11 cellular contexts compared by ENCODE assay signal in genomic region chr6:490251-491037, GRCh38.
DNase-seq lines count a peak whose midpoint lies in the region; ATAC-seq and TF ChIP-seq lines count a peak whose summit lies in the region.
"Had no signal": no experiment of that assay in that cellular context is flagged by ENCODE, and none has a peak within 500 bp of the region (broad histone marks: within the 10 kb centered on the region; RNA-seq: fewer than 3 reads in every experiment).

No MANE protein-coding gene starts in this region.

- H3K4me1 Mint-ChIP-seq in activated naive CD4-positive, alpha-beta T cell treated with anti-CD3 and anti-CD28 coated beads, Interleukin-2, amount 50 U/mL, for 24 hours: peaks cover 86% of the 10 kb centered on the region
- H3K4me1 Mint-ChIP-seq: CD14-positive monocyte had no signal

- H3K27ac Mint-ChIP-seq in activated naive CD4-positive, alpha-beta T cell treated with anti-CD3 and anti-CD28 coated beads, Interleukin-2, amount 50 U/mL, for 24 hours: peak overlapping the region; percentile 96
- H3K27ac Mint-ChIP-seq: CD14-positive monocyte had no signal

- H3K4me2 ChIP-seq in BLaER1: peak overlapping the region; percentile 84
- H3K4me2 ChIP-seq in PC-9: no peak overlapping the region

- peaks cover 6% of the 10 kb centered on the region for H3K9me3 Mint-ChIP-seq in activated naive CD4-positive, alpha-beta T cell treated with anti-CD3 and anti-CD28 coated beads, Interleukin-2, amount 50 U/mL, for 24 hours
- H3K9me3 Mint-ChIP-seq: CD14-positive monocyte had no signal

- no peak overlapping the region for H2AFZ ChIP-seq in PC-9

- peak overlapping the region; percentile 59 for H3K27ac ChIP-seq in BLaER1
- no peak overlapping the region for H3K27ac ChIP-seq in PC-9
- H3K27ac ChIP-seq: thoracic aorta had no signal

- no peaks in the 10 kb centered on the region for H3K27me3 Mint-ChIP-seq in activated naive CD4-positive, alpha-beta T cell treated with anti-CD3 and anti-CD28 coated beads, Interleukin-2, amount 50 U/mL, for 24 hours

- H3K9me3 ChIP-seq in BLaER1: peaks cover 24% of the 10 kb centered on the region
- no peaks in the 10 kb centered on the region for H3K9me3 ChIP-seq in PC-9 (ENCODE audit: insufficient read depth, low read depth)
- H3K9me3 ChIP-seq: thoracic aorta had no signal

- H3K4me3 Mint-ChIP-seq in activated naive CD4-positive, alpha-beta T cell treated with anti-CD3 and anti-CD28 coated beads, Interleukin-2, amount 50 U/mL, for 24 hours: peak overlapping the region; percentile 75
- H3K4me3 Mint-ChIP-seq: CD14-positive monocyte had no signal

- POLR2A ChIA-PET in PC-9 (lab: Charles Lee; ENCODE audit: unreplicated experiment): no interaction called here

- no peak for DNase-seq in PC-9
- no peak for DNase-seq in GM19240 (ENCODE audit: insufficient read length, low spot score)
- DNase-seq in inferior parietal cortex (ENCODE audit: extremely low spot score): no peak

- H4K20me1 ChIP-seq in BLaER1 (no peaks in the 10 kb centered on the region), PC-9 (ENCODE audit: insufficient read depth) (no peaks in the 10 kb centered on the region)

- H3K4me1 ChIP-seq in BLaER1 (peaks cover 91% of the 10 kb centered on the region), PC-9 (replicated peaks; ENCODE audit: insufficient read depth) (no peaks in the 10 kb centered on the region)

- no peaks in the 10 kb centered on the region for H3K9me2 ChIP-seq in PC-9 (ENCODE audit: insufficient read depth)

- peaks cover 32% of the 10 kb centered on the region for H3K36me3 Mint-ChIP-seq in activated naive CD4-positive, alpha-beta T cell treated with anti-CD3 and anti-CD28 coated beads, Interleukin-2, amount 50 U/mL, for 24 hours

- ATAC-seq in GM18868 (IDR thresholded peaks at IDR 0.05; ENCODE audit: unreplicated experiment) (peak; percentile 51), HG03520 (IDR thresholded peaks at IDR 0.05; ENCODE audit: unreplicated experiment) (peak; percentile 60), GM21786 (IDR thresholded peaks at IDR 0.05; ENCODE audit: unreplicated experiment) (no peak)
- ATAC-seq: Panc1 had no signal

- H3K79me2 ChIP-seq in PC-9 (ENCODE audit: low read depth): no peaks in the 10 kb centered on the region

- BruUV-seq in PC-9 (replicated peaks; lab: Mats Ljungman, UMichigan): no TSS peak

- no peak for TF ChIP-seq CTCF in PC-9 (conservative IDR thresholded peaks at IDR 0.05)

- H3F3A ChIP-seq in PC-9 (ENCODE audit: insufficient read depth, low read depth): no peaks in the 10 kb centered on the region

- H3K27me3 ChIP-seq in BLaER1: no peaks in the 10 kb centered on the region
- H3K27me3 ChIP-seq in PC-9 (ENCODE audit: insufficient read depth, low read depth): no peaks in the 10 kb centered on the region

- CTCF ChIA-PET in PC-9 (lab: Charles Lee): no interaction called here

- H3K36me3 ChIP-seq in BLaER1 (peaks cover 17% of the 10 kb centered on the region), PC-9 (ENCODE audit: low read depth) (no peaks in the 10 kb centered on the region)

- peak overlapping the region; percentile 0; the same call in 1 of the 2 replicates for H3K4me3 ChIP-seq in BLaER1
- H3K4me3 ChIP-seq in PC-9: no peak overlapping the region
- H3K4me3 ChIP-seq: thoracic aorta had no signal

- peak overlapping the region; percentile 38 for H3K9ac ChIP-seq in BLaER1

- intact Hi-C loops in PC-9 (cut with micrococcal nuclease; ENCODE audit: unreplicated experiment): no loop called here
